8 cellular contexts compared by ENCODE assay signal in the genomic region with DNA sequence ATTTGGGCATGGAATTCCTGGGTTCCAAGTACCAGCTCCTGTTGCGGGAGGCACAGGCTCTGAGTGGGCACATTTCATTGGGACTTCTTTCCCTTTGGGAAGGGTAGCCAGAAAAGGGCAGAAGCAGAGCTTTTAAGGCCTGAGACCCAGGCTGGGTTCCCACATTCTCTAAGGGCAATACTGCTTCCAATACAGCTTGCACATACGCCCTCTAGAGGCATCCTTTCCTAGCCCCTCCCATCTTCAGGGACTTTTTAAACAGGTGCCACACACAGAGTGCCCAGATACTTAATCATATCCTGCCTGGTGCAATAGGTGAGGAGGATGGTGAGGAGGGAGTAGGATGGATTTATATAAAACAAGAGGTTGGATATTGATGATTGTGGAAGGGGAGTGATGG. TPM values are rescaled to one million over a fixed set of nuclear protein-coding genes. Genes with fewer than 3 reads are reported as not detected.
A peak's percentile ranks its signal among the peaks of the same experiment; 100 is the strongest.
DNase-seq lines count a peak whose midpoint lies in the region; ATAC-seq and TF ChIP-seq lines count a peak whose summit lies in the region.

No MANE protein-coding gene starts in this region.

- ATAC-seq in HG02678 (IDR thresholded peaks at IDR 0.05; ENCODE audit: unreplicated experiment): peak; percentile 60
- no peak for ATAC-seq in upper lobe of left lung (ENCODE audit: low FRiP score in 2 of 2)

- peaks cover 0 to 24% (median 5%) of the 10 kb centered on the region in 45 donors for H3K27me3 ChIP-seq in dorsolateral prefrontal cortex
- H3K27me3 ChIP-seq in upper lobe of left lung: peaks cover 0 to 17% (median 7%) of the 10 kb centered on the region in 4 donors

- no peaks in the 10 kb centered on the region for H3K9me3 ChIP-seq in upper lobe of left lung

- H3K4me3 ChIP-seq in fibroblast of mammary gland (ENCODE audit: control insufficient read depth, low read depth, low read length) (no peak overlapping the region), dorsolateral prefrontal cortex (no peak overlapping the region), upper lobe of left lung (no peak overlapping the region)

- TF ChIP-seq POLR2A in upper lobe of left lung (IDR thresholded peaks at IDR 0.05): no peak

- TF ChIP-seq CTCF in 22Rv1 (IDR thresholded peaks at IDR 0.05) (peak; percentile 73), GM12872 (IDR thresholded peaks at IDR 0.05; ENCODE audit: insufficient read depth, low read depth, low read length) (peak; percentile 69), fibroblast of mammary gland (conservative IDR thresholded peaks at IDR 0.05; ENCODE audit: control insufficient read depth, insufficient read depth, low read depth, low read length) (peak; percentile 33), dorsolateral prefrontal cortex (IDR thresholded peaks at IDR 0.05 in 54 of 56, conservative IDR thresholded peaks at IDR 0.05 in 2 of 56; ENCODE audit: low read depth in 1 of 56, partially characterized antibody in 56 of 56) (no peak), upper lobe of left lung (IDR thresholded peaks at IDR 0.05) (no peak)

- 0 to 78% methylated on average over 1 to 2 of the region's 2 CpGs for WGBS in upper lobe of left lung, 2 donors

- no peak for TF ChIP-seq EP300 in upper lobe of left lung (IDR thresholded peaks at IDR 0.05)

- DNase-seq in NOMO-1 treated with dmso at 0.1 percent for 144 hours (lab: John Stamatoyannopoulos, UW; ENCODE audit: unreplicated experiment) (peak; percentile 7), fibroblast of mammary gland (ENCODE audit: low read depth) (no peak), NCI-H2081 treated with DMSO at 0.1 percent for 48 hours (lab: John Stamatoyannopoulos, UW) (no peak), dorsolateral prefrontal cortex (no peak), upper lobe of left lung (no peak)

- H3K36me3 ChIP-seq in upper lobe of left lung: no peaks in the 10 kb centered on the region

- H3K4me1 ChIP-seq in upper lobe of left lung: peaks cover 13 to 17% (median 14%) of the 10 kb centered on the region in 4 donors

- H3K27ac ChIP-seq in 22Rv1 (no peak overlapping the region), dorsolateral prefrontal cortex (no peak overlapping the region), upper lobe of left lung (no peak overlapping the region)

- intact Hi-C loops in dorsolateral prefrontal cortex (cut with DNase I): no loop called here

RNA-seq across cellular contexts. Expression of a gene that starts 5.7 kb away (rescaled TPM):
- 1 to 10 TPM; 1.2 to 7.9 (median 3.5) TPM for total RNA-seq in dorsolateral prefrontal cortex
- total RNA-seq in upper lobe of left lung: under 1 TPM in 1 of 6 donors, not detected in 5; 0.30 TPM

Comparison
In these comparisons a context has a peak if more than half of its experiments do, and no peak if none do; other contexts are left out.
1. CTCF ChIP-seq: peak in 22Rv1 (single experiment), GM12872 (single experiment) and fibroblast of mammary gland (single experiment); none in dorsolateral prefrontal cortex (0 of 56) and upper lobe of left lung (0 of 6).